Comparison of ENCODE assay signal across 8 cellular contexts in genomic region chr16:78099372-78100161, GRCh38. TPM values are rescaled to one million over a fixed set of nuclear protein-coding genes. Genes with fewer than 3 reads are reported as not detected.
DNase-seq lines count a peak whose midpoint lies in the region; ATAC-seq and TF ChIP-seq lines count a peak whose summit lies in the region.

TSS of gene WWOX (plus strand) at chr16:78099654.

- H3K4me3 Mint-ChIP-seq in activated naive CD8-positive, alpha-beta T cell: peak within 1 kb of the TSS; percentile 89
- H3K4me3 Mint-ChIP-seq in glutamatergic neuron (ENCODE audit: unreplicated experiment): peak within 1 kb of the TSS; percentile 87
- peak within 1 kb of the TSS; percentile 90 for H3K4me3 Mint-ChIP-seq in osteocyte (ENCODE audit: unreplicated experiment)

- H3K36me3 Mint-ChIP-seq in activated naive CD8-positive, alpha-beta T cell: no peaks in the 10 kb centered on the region
- H3K36me3 Mint-ChIP-seq in glutamatergic neuron (ENCODE audit: unreplicated experiment) (no peaks in the 10 kb centered on the region), osteocyte (ENCODE audit: unreplicated experiment) (no peaks in the 10 kb centered on the region)

- no peaks in the 10 kb centered on the region for H3K27me3 ChIP-seq in thymus (ENCODE audit: control insufficient read depth, insufficient read depth)

- peak; percentile 98 for ATAC-seq in HG02610 (IDR thresholded peaks at IDR 0.05; ENCODE audit: unreplicated experiment)

- peaks cover 23% of the 10 kb centered on the region for H3K4me1 Mint-ChIP-seq in activated naive CD8-positive, alpha-beta T cell (ENCODE audit: low read depth)
- H3K4me1 Mint-ChIP-seq in glutamatergic neuron (ENCODE audit: low read depth, unreplicated experiment): no peaks in the 10 kb centered on the region
- H3K4me1 Mint-ChIP-seq in osteocyte (ENCODE audit: unreplicated experiment): peaks cover 11% of the 10 kb centered on the region

- peak; percentile 97 for DNase-seq in NCI-H1092 (lab: John Stamatoyannopoulos, UW)
- peak; percentile 94 for DNase-seq in SKM-1 treated with dmso at 0.1 percent for 144 hours (lab: John Stamatoyannopoulos, UW; ENCODE audit: unreplicated experiment)
- peak; percentile 97 for DNase-seq in glutamatergic neuron
- DNase-seq in osteocyte (ENCODE audit: extremely low spot score, unreplicated experiment): peak; percentile 99

- peak within 1 kb of the TSS; percentile 94 for H3K27ac ChIP-seq in thymus (ENCODE audit: low read depth)

- H3K9me3 Mint-ChIP-seq in activated naive CD8-positive, alpha-beta T cell (ENCODE audit: low read depth): no peaks in the 10 kb centered on the region
- H3K9me3 Mint-ChIP-seq in glutamatergic neuron (ENCODE audit: unreplicated experiment) (peaks cover 1% of the 10 kb centered on the region), osteocyte (ENCODE audit: unreplicated experiment) (no peaks in the 10 kb centered on the region)

- peak within 1 kb of the TSS; percentile 95 for H3K27ac Mint-ChIP-seq in activated naive CD8-positive, alpha-beta T cell
- no peak within 1 kb of the TSS for H3K27ac Mint-ChIP-seq in glutamatergic neuron (ENCODE audit: unreplicated experiment)
- peak within 1 kb of the TSS; percentile 92 for H3K27ac Mint-ChIP-seq in osteocyte (ENCODE audit: unreplicated experiment)

- under 1% methylated on average over 83 of the region's 83 CpGs for WGBS in thymus

- peaks cover 5% of the 10 kb centered on the region for H3K4me1 ChIP-seq in thymus (ENCODE audit: control insufficient read depth, insufficient read depth, low read length)

- no peaks in the 10 kb centered on the region for H3K9me3 ChIP-seq in thymus (ENCODE audit: control insufficient read depth)

- TF ChIP-seq CTCF in glutamatergic neuron (IDR thresholded peaks at IDR 0.05; ENCODE audit: partially characterized antibody, unreplicated experiment): peak; percentile 94
- TF ChIP-seq CTCF in osteocyte (IDR thresholded peaks at IDR 0.05): peak; percentile 98

- TF ChIP-seq POLR2A in GM10847 (IDR thresholded peaks at IDR 0.05; ENCODE audit: extremely low read depth, insufficient read length): peak; percentile 66

- peaks cover 1% of the 10 kb centered on the region for H3K27me3 Mint-ChIP-seq in activated naive CD8-positive, alpha-beta T cell
- H3K27me3 Mint-ChIP-seq in glutamatergic neuron (ENCODE audit: unreplicated experiment) (peaks cover 6% of the 10 kb centered on the region), osteocyte (ENCODE audit: unreplicated experiment) (peaks cover 1% of the 10 kb centered on the region)

- H3K4me3 ChIP-seq in thymus (ENCODE audit: low read length): peak within 1 kb of the TSS; percentile 92

- no peaks in the 10 kb centered on the region for H3K36me3 ChIP-seq in thymus (ENCODE audit: control insufficient read depth, insufficient read depth)

RNA-seq across cellular contexts. Expression of gene WWOX, which starts in this region (rescaled TPM):
- total RNA-seq in glutamatergic neuron (ENCODE audit: unreplicated experiment) (10.3 TPM), osteocyte (28.2 and 29.7 TPM in 2 replicates)
- polyA plus RNA-seq in thymus: 15.4 TPM

Comparison
In these comparisons a context has a peak if more than half of its experiments do, and no peak if none do; other contexts are left out.
1. Peak in every context shown above with its lines: DNase-seq, ATAC-seq, H3K4me3 ChIP-seq and H3K27ac ChIP-seq.